In genomic region chr2:39099820-39100728, GRCh38 we compare ENCODE assay signal across 8 cellular contexts. TPM values are rescaled to one million over a fixed set of nuclear protein-coding genes. Genes with fewer than 3 reads are reported as not detected.
DNase-seq lines count a peak whose midpoint lies in the region; ATAC-seq and TF ChIP-seq lines count a peak whose summit lies in the region.

No MANE protein-coding gene starts in this region.

- POLR2A ChIA-PET in activated B cell treated with CpG ODN at 0.5 μM for 24 hours (lab: Charles Lee): interaction anchor here (1.2 kb wide), 1 partner anchor 19 kb away, joined by 3 read pairs; no protein-coding TSS in a partner anchor

- H3K27ac Mint-ChIP-seq in activated T-cell treated with anti-CD3 and anti-CD28 coated beads, Interleukin-2, amount 50 U/mL, for 24 hours: peak overlapping the region; percentile 97
- H3K27ac Mint-ChIP-seq in activated B cell treated with CpG ODN at 0.5 μM for 24 hours: peak overlapping the region; percentile 36

- H3K4me3 Mint-ChIP-seq in activated T-cell treated with anti-CD3 and anti-CD28 coated beads, Interleukin-2, amount 50 U/mL, for 24 hours: peak overlapping the region; percentile 37
- peak overlapping the region; percentile 52 for H3K4me3 Mint-ChIP-seq in activated B cell treated with CpG ODN at 0.5 μM for 24 hours

- TF ChIP-seq CTCF in activated B cell treated with CpG ODN at 0.5 μM for 24 hours (IDR thresholded peaks at IDR 0.05): no peak

- peaks cover 39% of the 10 kb centered on the region for H3K36me3 Mint-ChIP-seq in activated T-cell treated with anti-CD3 and anti-CD28 coated beads, Interleukin-2, amount 50 U/mL, for 24 hours (ENCODE audit: low read depth)
- peaks cover 24% of the 10 kb centered on the region for H3K36me3 Mint-ChIP-seq in activated B cell treated with CpG ODN at 0.5 μM for 24 hours (ENCODE audit: low read depth)

- H3K27me3 Mint-ChIP-seq in activated T-cell treated with anti-CD3 and anti-CD28 coated beads, Interleukin-2, amount 50 U/mL, for 24 hours: no peaks in the 10 kb centered on the region
- no peaks in the 10 kb centered on the region for H3K27me3 Mint-ChIP-seq in activated B cell treated with CpG ODN at 0.5 μM for 24 hours

- intact Hi-C loops in activated B cell treated with CpG ODN at 0.5 μM for 24 hours (cut with micrococcal nuclease): loop anchor here (1.0 kb wide), 1 partner anchor 41 kb away; no protein-coding TSS in a partner anchor

- CTCF ChIA-PET in activated B cell treated with CpG ODN at 0.5 μM for 24 hours (lab: Charles Lee): no interaction called here

- DNase-seq in activated T-cell treated with anti-CD3 and anti-CD28 coated beads, Interleukin-2, amount 50 U/mL, for 24 hours: peak; percentile 54
- no peak for DNase-seq in activated T-cell treated with anti-CD3 and anti-CD28 coated beads, Interleukin-2, amount 50 U/mL, for 1 hour
- DNase-seq in activated B cell treated with CpG ODN at 0.5 μM for 24 hours (no peak), renal cortical epithelial cell (ENCODE audit: low read depth) (peak; percentile 25), cerebellar nuclear complex (lab: John Stamatoyannopoulos, UW) (no peak), H4 (ENCODE audit: low spot score) (no peak)

- peaks cover 73% of the 10 kb centered on the region for H3K4me1 Mint-ChIP-seq in activated T-cell treated with anti-CD3 and anti-CD28 coated beads, Interleukin-2, amount 50 U/mL, for 24 hours (ENCODE audit: low read depth)
- H3K4me1 Mint-ChIP-seq in activated B cell treated with CpG ODN at 0.5 μM for 24 hours: peaks cover 66% of the 10 kb centered on the region

- ATAC-seq in HG02840 (IDR thresholded peaks at IDR 0.05; ENCODE audit: low FRiP score, unreplicated experiment) (peak; percentile 66), activated B cell treated with CpG ODN at 0.5 μM for 24 hours (ENCODE audit: low read depth) (peak; percentile 40), GM21515 (IDR thresholded peaks at IDR 0.05; ENCODE audit: unreplicated experiment) (no peak)

- peaks cover 6% of the 10 kb centered on the region for H3K9me3 Mint-ChIP-seq in activated T-cell treated with anti-CD3 and anti-CD28 coated beads, Interleukin-2, amount 50 U/mL, for 24 hours
- peaks cover 3% of the 10 kb centered on the region for H3K9me3 Mint-ChIP-seq in activated B cell treated with CpG ODN at 0.5 μM for 24 hours

RNA-seq across cellular contexts. Expression of gene SOS1, which starts 20.8 kb away (rescaled TPM):
- total RNA-seq in activated B cell treated with CpG ODN at 0.5 μM for 24 hours (39.2 and 51.9 TPM in 2 replicates), renal cortical epithelial cell (9.6 and 34.3 TPM in 2 replicates)
- 14.3 and 25.8 TPM in 2 replicates for total RNA-seq in H4 (2014; rRNA removed; shearing (Covaris generic))

Comparison
In these comparisons a context has a peak if more than half of its experiments do, and no peak if none do; other contexts are left out.
1. DNase-seq: peak in activated T-cell treated with anti-CD3 and anti-CD28 coated beads, Interleukin-2, amount 50 U/mL, for 24 hours (single experiment) and renal cortical epithelial cell (single experiment); none in activated T-cell treated with anti-CD3 and anti-CD28 coated beads, Interleukin-2, amount 50 U/mL, for 1 hour (single experiment), activated B cell treated with CpG ODN at 0.5 μM for 24 hours (single experiment), cerebellar nuclear complex (0 of 2) and H4 (single experiment).